10 cellular contexts compared by ENCODE assay signal in genomic region chr15:67144609-67145306, GRCh38.
DNase-seq lines count a peak whose midpoint lies in the region; TF ChIP-seq lines count a peak whose summit lies in the region.
"Had no signal": no experiment of that assay in that cellular context is flagged by ENCODE, and none has a peak within 500 bp of the region (broad histone marks: within the 10 kb centered on the region; RNA-seq: fewer than 3 reads in every experiment).

No MANE protein-coding gene starts in this region.

- H3K4me3 ChIP-seq in SJCRH30 (no peak overlapping the region), fibroblast of mammary gland (ENCODE audit: control insufficient read depth, low read depth, low read length) (no peak overlapping the region), skin epidermis (no peak overlapping the region)

- no peaks in the 10 kb centered on the region for H3K27me3 ChIP-seq in SJCRH30

- H3K9me3 ChIP-seq in SJCRH30 (replicated peaks): no peaks in the 10 kb centered on the region

- TF ChIP-seq CTCF in fibroblast of mammary gland (conservative IDR thresholded peaks at IDR 0.05; ENCODE audit: control insufficient read depth, insufficient read depth, low read depth, low read length): no peak

- H3K4me1 ChIP-seq in SJCRH30: peaks cover 52% of the 10 kb centered on the region

- H3K36me3 ChIP-seq in SJCRH30: no peaks in the 10 kb centered on the region

- H3K27ac ChIP-seq in SJCRH30 (no peak overlapping the region), skin epidermis (peak overlapping the region in 14 of 21 experiments; percentile 7 to 90 (median 47))

- DNase-seq in NOMO-1 treated with DMSO at 0.1 percent for 48 hours (lab: John Stamatoyannopoulos, UW; ENCODE audit: unreplicated experiment) (peak; percentile 30), NOMO-1 treated with dmso at 0.1 percent for 144 hours (lab: John Stamatoyannopoulos, UW; ENCODE audit: unreplicated experiment) (no peak), SJCRH30 (peak; percentile 28 to 44), fibroblast of mammary gland (ENCODE audit: low read depth) (peak; percentile 89), NCI-H69 (lab: John Stamatoyannopoulos, UW) (no peak), Kasumi-1 (lab: John Stamatoyannopoulos, UW) (no peak), hepatic stellate cell (ENCODE audit: low spot score) (no peak)
- DNase-seq: 8988T; activated CD4-positive, alpha-beta T cell treated with anti-CD3 and anti-CD28 coated beads, Interleukin-2, amount 50 U/mL, for 1 hour had no signal

Comparison
In these comparisons a context has a peak if more than half of its experiments do, and no peak if none do; other contexts are left out.
1. DNase-seq: peak in NOMO-1 treated with DMSO at 0.1 percent for 48 hours (single experiment), SJCRH30 (2 of 2) and fibroblast of mammary gland (single experiment); none in NOMO-1 treated with dmso at 0.1 percent for 144 hours (single experiment), NCI-H69 (single experiment), Kasumi-1 (0 of 2) and hepatic stellate cell (single experiment).